14 cellular contexts compared by ENCODE assay signal in genomic region chr16:35210681-35211433, GRCh38.
"Had no signal": no experiment of that assay in that cellular context is flagged by ENCODE, and none has a peak within 500 bp of the region (broad histone marks: within the 10 kb centered on the region; RNA-seq: fewer than 3 reads in every experiment).

No MANE protein-coding gene starts in this region.

- ATAC-seq: activated T-helper 17 cell treated with anti-CD3 and anti-CD28 coated beads, Interleukin-2, amount 50 U/mL, for 72 hours; gastroesophageal sphincter; left lobe of liver; mucosa of descending colon; naive thymus-derived CD8-positive, alpha-beta T cell; stimulated activated effector memory CD8-positive, alpha-beta T cell treated with anti-CD3 and anti-CD28 coated beads, Interleukin-12 subunit alpha, Interleukin-12 subunit beta, amount 100 ng/mL, for 72 hours had no signal

- H3K4me1 ChIP-seq: gastroesophageal sphincter, parathyroid adenoma had no signal

- H3K36me3 ChIP-seq: gastroesophageal sphincter, thoracic aorta had no signal

- H3K9me3 ChIP-seq: thoracic aorta had no signal

- H3K27ac ChIP-seq: gastroesophageal sphincter, parathyroid adenoma, thoracic aorta had no signal

- H3K4me3 ChIP-seq: gastroesophageal sphincter, mucosa of descending colon, thoracic aorta had no signal

- DNase-seq: activated CD4-positive, alpha-beta T cell treated with anti-CD3 and anti-CD28 coated beads, Interleukin-2, amount 50 U/mL, for 4 hours; activated CD4-positive, CD25-positive, alpha-beta regulatory T cell treated with anti-CD3 and anti-CD28 coated beads, Interleukin-2, amount 50 U/mL, for 72 hours; activated naive CD4-positive, alpha-beta T cell treated with Interleukin-2 at 50 U/mL for 16 hours; anterior cingulate cortex; cerebellar nuclear complex; effector memory CD4-positive, alpha-beta T cell; mucosa of descending colon; naive thymus-derived CD8-positive, alpha-beta T cell had no signal
